ENCODE assay signal across 11 cellular contexts in genomic region chr4:153530996-153531375, GRCh38.
DNase-seq lines count a peak whose midpoint lies in the region; ATAC-seq, FAIRE-seq and TF ChIP-seq lines count a peak whose summit lies in the region.
"Had no signal": no experiment of that assay in that cellular context is flagged by ENCODE, and none has a peak within 500 bp of the region (broad histone marks: within the 10 kb centered on the region; RNA-seq: fewer than 3 reads in every experiment).

No MANE protein-coding gene starts in this region.

- peaks cover 30% of the 10 kb centered on the region for H3K4me1 ChIP-seq in A673 (ENCODE audit: insufficient read depth, low read length, poor library complexity, severe bottlenecking)
- H3K4me1 ChIP-seq: colonic mucosa had no signal

- H3K27me3 ChIP-seq in A673 (replicated peaks; ENCODE audit: insufficient read depth, low read depth, low read length, poor library complexity), result no peaks in the 10 kb centered on the region
- H3K27me3 ChIP-seq in GM06990 (replicated peaks; ENCODE audit: control insufficient read depth, insufficient read depth, low read length), result no peaks in the 10 kb centered on the region
- H3K27me3 ChIP-seq: colonic mucosa had no signal

- H3K9me3 Mint-ChIP-seq in activated T-helper 1 cell treated with anti-CD3 and anti-CD28 coated beads, Interleukin-12 subunit alpha, Interleukin-12 subunit beta, Interleukin-2, Interleukin-4 antibody, amounts not matched to agents 30 ng/mL and 10 ng/mL and 1 ng/mL, durations not matched to agents 14 hours and 24 hours and 36 hours, result no peaks in the 10 kb centered on the region

- BruUV-seq in A673 (replicated peaks; lab: Mats Ljungman, UMichigan), result no TSS peak

- H3K36me3 ChIP-seq in A673 (ENCODE audit: insufficient read depth, low read length, poor library complexity, severe bottlenecking) (no peaks in the 10 kb centered on the region), GM06990 (ENCODE audit: control insufficient read depth, insufficient read depth, low read length) (peaks cover 1% of the 10 kb centered on the region)
- H3K36me3 ChIP-seq: colonic mucosa, prostate gland had no signal

- H3K4me1 Mint-ChIP-seq in activated T-helper 1 cell treated with anti-CD3 and anti-CD28 coated beads, Interleukin-12 subunit alpha, Interleukin-12 subunit beta, Interleukin-2, Interleukin-4 antibody, amounts not matched to agents 30 ng/mL and 10 ng/mL and 1 ng/mL, durations not matched to agents 14 hours and 24 hours and 36 hours (ENCODE audit: low read depth), result peaks cover 65% of the 10 kb centered on the region

- FAIRE-seq in H54 (lab: Jason Lieb, UNC), result no peak

- no peak for TF ChIP-seq POLR2A in H54 (IDR thresholded peaks at IDR 0.05; ENCODE audit: low read depth, low read length)

- 0 out of 2 replicates have a peak, but pooled peaks have one; percentile 22 for TF ChIP-seq CTCF in A673 (conservative IDR thresholded peaks at IDR 0.05; ENCODE audit: low read depth, low read length)
- TF ChIP-seq CTCF in GM06990 (IDR thresholded peaks at IDR 0.05; ENCODE audit: insufficient read depth, low read length, poor library complexity, severe bottlenecking), result peak; percentile 7

- CTCF ChIA-PET in A673 (lab: Charles Lee), result no interaction called here

- H3K27me3 Mint-ChIP-seq in activated T-helper 1 cell treated with anti-CD3 and anti-CD28 coated beads, Interleukin-12 subunit alpha, Interleukin-12 subunit beta, Interleukin-2, Interleukin-4 antibody, amounts not matched to agents 30 ng/mL and 10 ng/mL and 1 ng/mL, durations not matched to agents 14 hours and 24 hours and 36 hours (ENCODE audit: insufficient read depth), result peaks cover 2% of the 10 kb centered on the region

- H3K27ac Mint-ChIP-seq in activated T-helper 1 cell treated with anti-CD3 and anti-CD28 coated beads, Interleukin-12 subunit alpha, Interleukin-12 subunit beta, Interleukin-2, Interleukin-4 antibody, amounts not matched to agents 30 ng/mL and 10 ng/mL and 1 ng/mL, durations not matched to agents 14 hours and 24 hours and 36 hours, result peak overlapping the region; percentile 93

- peak; percentile 15 for ATAC-seq in left lobe of liver

- DNase-seq in A673 (ENCODE audit: low spot score) (no peak), GM06990 (ENCODE audit: extremely low read depth, insufficient read length) (no peak), left lobe of liver (ENCODE audit: low spot score) (no peak), NCI-H1048 (lab: John Stamatoyannopoulos, UW) (no peak), cerebellar nuclear complex (lab: John Stamatoyannopoulos, UW) (no peak), NCI-H1930 (lab: John Stamatoyannopoulos, UW) (no peak), H54 (ENCODE audit: insufficient read length, low spot score) (no peak)
- DNase-seq in activated T-helper 1 cell treated with anti-CD3 and anti-CD28 coated beads, Interleukin-12 subunit alpha, Interleukin-12 subunit beta, Interleukin-2, Interleukin-4 antibody, amounts not matched to agents 30 ng/mL and 10 ng/mL and 1 ng/mL, durations not matched to agents 14 hours and 24 hours and 36 hours (ENCODE audit: low spot score), result no peak
- DNase-seq: KG1 had no signal

- H3K4me3 Mint-ChIP-seq in activated T-helper 1 cell treated with anti-CD3 and anti-CD28 coated beads, Interleukin-12 subunit alpha, Interleukin-12 subunit beta, Interleukin-2, Interleukin-4 antibody, amounts not matched to agents 30 ng/mL and 10 ng/mL and 1 ng/mL, durations not matched to agents 14 hours and 24 hours and 36 hours, result peak overlapping the region; percentile 71

- H3K4me3 ChIP-seq in A673 (ENCODE audit: low read depth, low read length, poor library complexity, severe bottlenecking) (no peak overlapping the region), GM06990 (replicated peaks; ENCODE audit: low read depth, low read length) (no peak overlapping the region)
- H3K4me3 ChIP-seq: colonic mucosa, prostate gland had no signal

- no peaks in the 10 kb centered on the region for H3K9me3 ChIP-seq in A673 (ENCODE audit: low read depth, low read length, poor library complexity, severe bottlenecking)
- H3K9me3 ChIP-seq: colonic mucosa, prostate gland had no signal

- intact Hi-C loops in A673 (cut with micrococcal nuclease; ENCODE audit: unreplicated experiment), result no loop called here
- intact Hi-C loops in activated T-helper 1 cell treated with anti-CD3 and anti-CD28 coated beads, Interleukin-12 subunit alpha, Interleukin-12 subunit beta, Interleukin-2, Interleukin-4 antibody, amounts not matched to agents 30 ng/mL and 10 ng/mL and 1 ng/mL, durations not matched to agents 14 hours and 24 hours and 36 hours (cut with micrococcal nuclease), result loop anchor here (1.0 kb wide), 1 partner anchor 9 kb away; no protein-coding TSS in a partner anchor

- H3K36me3 Mint-ChIP-seq in activated T-helper 1 cell treated with anti-CD3 and anti-CD28 coated beads, Interleukin-12 subunit alpha, Interleukin-12 subunit beta, Interleukin-2, Interleukin-4 antibody, amounts not matched to agents 30 ng/mL and 10 ng/mL and 1 ng/mL, durations not matched to agents 14 hours and 24 hours and 36 hours (ENCODE audit: low read depth), result peaks cover 13% of the 10 kb centered on the region

- POLR2A ChIA-PET in A673 (lab: Charles Lee; ENCODE audit: low non-redundant PET), result no interaction called here

- no peak overlapping the region for H3K27ac ChIP-seq in A673 (ENCODE audit: low read depth, low read length, poor library complexity, severe bottlenecking)
- H3K27ac ChIP-seq: colonic mucosa, prostate gland had no signal
